27 cellular contexts compared by ENCODE assay signal in the genomic region with DNA sequence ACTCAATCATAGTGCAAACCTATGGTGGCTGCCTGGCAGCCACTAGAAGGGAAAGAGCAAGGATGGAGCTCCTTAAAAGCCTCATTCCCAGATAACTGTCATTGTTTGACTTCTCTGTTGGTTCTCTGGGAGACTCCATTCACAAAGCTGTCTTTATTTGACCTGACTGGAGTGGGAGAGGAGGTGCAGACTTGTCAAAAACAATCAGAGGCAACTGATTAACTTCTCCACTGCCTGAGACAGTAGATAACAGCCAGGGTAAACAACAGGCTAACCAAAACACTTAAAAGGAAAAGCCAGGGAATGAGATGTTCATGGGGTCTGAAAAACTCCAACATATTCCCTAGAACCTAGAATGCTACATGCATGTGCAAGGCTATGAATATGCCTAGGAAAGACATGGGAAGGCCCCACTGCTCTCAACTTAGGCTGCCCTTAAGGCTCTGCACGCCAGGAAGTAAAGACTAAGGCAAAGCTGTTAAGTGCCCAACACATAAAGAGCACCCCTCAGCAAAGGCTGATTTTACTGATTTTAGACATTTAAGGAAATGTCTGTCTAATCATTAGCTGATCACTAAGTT.
"Had no signal": no experiment of that assay in that cellular context is flagged by ENCODE, and none has a peak within 500 bp of the region (broad histone marks: within the 10 kb centered on the region; RNA-seq: fewer than 3 reads in every experiment).

No MANE protein-coding gene starts in this region.

- H3K27ac ChIP-seq: RWPE1, SJCRH30 had no signal

- H3K4me3 Mint-ChIP-seq: activated B cell treated with CpG ODN at 0.5 μM for 24 hours; activated CD4-positive, alpha-beta T cell treated with anti-CD3 and anti-CD28 coated beads, Interleukin-2, amount 10 ng/mL, durations not matched to agents 24 days and 14 days; activated CD8-positive, alpha-beta memory T cell treated with anti-CD3 and anti-CD28 coated beads, Interleukin-2, amount 10 ng/mL, durations not matched to agents 7 days and 5 days; activated naive CD4-positive, alpha-beta T cell treated with anti-CD3 and anti-CD28 coated beads, Interleukin-2, amount 50 U/mL, for 24 hours; activated T-cell treated with anti-CD3 and anti-CD28 coated beads, Interleukin-2, amount 50 U/mL, for 24 hours; activated T-helper 1 cell treated with anti-CD3 and anti-CD28 coated beads, Interleukin-12 subunit alpha, Interleukin-12 subunit beta, Interleukin-2, Interleukin-4 antibody, amounts not matched to agents 30 ng/mL and 10 ng/mL and 1 ng/mL, durations not matched to agents 14 hours and 24 hours and 36 hours; brain had no signal

- H3K27me3 ChIP-seq: SJCRH30 had no signal

- H3K4me1 Mint-ChIP-seq: activated B cell treated with CpG ODN at 0.5 μM for 24 hours, brain had no signal

- H3K4me1 ChIP-seq: SJCRH30 had no signal

- H3K27me3 Mint-ChIP-seq: activated B cell treated with CpG ODN at 0.5 μM for 24 hours; activated CD4-positive, alpha-beta T cell treated with anti-CD3 and anti-CD28 coated beads, Interleukin-2, amount 10 ng/mL, durations not matched to agents 24 days and 14 days; activated CD8-positive, alpha-beta memory T cell treated with anti-CD3 and anti-CD28 coated beads, Interleukin-2, amount 10 ng/mL, durations not matched to agents 7 days and 5 days; activated naive CD4-positive, alpha-beta T cell treated with anti-CD3 and anti-CD28 coated beads, Interleukin-2, amount 50 U/mL, for 24 hours; activated T-cell treated with anti-CD3 and anti-CD28 coated beads, Interleukin-2, amount 50 U/mL, for 24 hours; brain had no signal

- ATAC-seq: activated CD8-positive, alpha-beta memory T cell treated with anti-CD3 and anti-CD28 coated beads, Interleukin-2, amount 10 ng/mL, durations not matched to agents 7 days and 5 days; Panc1; SK-N-SH treated with all-trans-retinoic acid at 6 μM for 48 hours had no signal

- H3K27ac Mint-ChIP-seq: activated B cell treated with CpG ODN at 0.5 μM for 24 hours; activated CD4-positive, alpha-beta T cell treated with anti-CD3 and anti-CD28 coated beads, Interleukin-2, amount 10 ng/mL, durations not matched to agents 24 days and 14 days; activated CD8-positive, alpha-beta memory T cell treated with anti-CD3 and anti-CD28 coated beads, Interleukin-2, amount 10 ng/mL, durations not matched to agents 7 days and 5 days; activated naive CD4-positive, alpha-beta T cell treated with anti-CD3 and anti-CD28 coated beads, Interleukin-2, amount 50 U/mL, for 24 hours; activated T-cell treated with anti-CD3 and anti-CD28 coated beads, Interleukin-2, amount 50 U/mL, for 24 hours; activated T-helper 1 cell treated with anti-CD3 and anti-CD28 coated beads, Interleukin-12 subunit alpha, Interleukin-12 subunit beta, Interleukin-2, Interleukin-4 antibody, amounts not matched to agents 30 ng/mL and 10 ng/mL and 1 ng/mL, durations not matched to agents 14 hours and 24 hours and 36 hours; brain had no signal

- H3K4me3 ChIP-seq: SJCRH30 had no signal

- H3K9me3 Mint-ChIP-seq: activated B cell treated with CpG ODN at 0.5 μM for 24 hours; activated naive CD4-positive, alpha-beta T cell treated with anti-CD3 and anti-CD28 coated beads, Interleukin-2, amount 50 U/mL, for 24 hours; activated T-cell treated with anti-CD3 and anti-CD28 coated beads, Interleukin-2, amount 50 U/mL, for 24 hours; activated T-helper 1 cell treated with anti-CD3 and anti-CD28 coated beads, Interleukin-12 subunit alpha, Interleukin-12 subunit beta, Interleukin-2, Interleukin-4 antibody, amounts not matched to agents 30 ng/mL and 10 ng/mL and 1 ng/mL, durations not matched to agents 14 hours and 24 hours and 36 hours had no signal

- DNase-seq: activated B cell treated with CpG ODN at 0.5 μM for 24 hours; activated CD4-positive, alpha-beta T cell treated with anti-CD3 and anti-CD28 coated beads for 1 hour; activated CD4-positive, alpha-beta T cell treated with anti-CD3 and anti-CD28 coated beads, Interleukin-2, amount 10 ng/mL, durations not matched to agents 24 days and 14 days; activated CD4-positive, alpha-beta T cell treated with anti-CD3 and anti-CD28 coated beads, Interleukin-2, amount 50 U/mL, for 48 hours; activated CD8-positive, alpha-beta memory T cell treated with anti-CD3 and anti-CD28 coated beads, Interleukin-2, amount 10 ng/mL, durations not matched to agents 7 days and 5 days; activated effector memory CD4-positive, alpha-beta T cell treated with Interleukin-2 at 50 U/mL for 16 hours; activated naive CD4-positive, alpha-beta T cell; activated T-cell treated with anti-CD3 and anti-CD28 coated beads, Interleukin-2, amount 50 U/mL, for 24 hours; amygdala; MM.1S; NCI-H1105; NCI-H1436; NCI-H1694 treated with DMSO at 0.1 percent for 48 hours; NCI-H2029 treated with DMSO at 0.1 percent for 48 hours; NCI-H510A treated with DMSO at 0.1 percent for 48 hours; NCI-H69; NK-92 treated with Interleukin-12 subunit alpha and Interleukin-12 subunit beta, amount 100 ng/mL, for 24 hours; OCI-M1; Right ventricle myocardium superior; SJCRH30; SW 1271 had no signal
